6 cellular contexts compared by ENCODE assay signal in genomic region chr2:32656069-32656468, GRCh38.
"Had no signal": no experiment of that assay in that cellular context is flagged by ENCODE, and none has a peak within 500 bp of the region (broad histone marks: within the 10 kb centered on the region; RNA-seq: fewer than 3 reads in every experiment).

No MANE protein-coding gene starts in this region.

- H3K4me2 ChIP-seq: GM23338 had no signal

- H2AFZ ChIP-seq: GM23338 had no signal

- H3K4me3 Mint-ChIP-seq: GM23338, H9, IgD-negative memory B cell had no signal

- ATAC-seq: GM23338, HepG2 had no signal

- H3K27ac Mint-ChIP-seq: GM23338, H9 had no signal

- H3K27me3 Mint-ChIP-seq: IgD-negative memory B cell had no signal

- H3K9me3 Mint-ChIP-seq: GM23338, H9, IgD-negative memory B cell had no signal

- H3K27ac ChIP-seq: HL-60 had no signal

- DNase-seq: H9, HCEC 1CT had no signal

- H3K4me3 ChIP-seq: GM23338 had no signal

- H3K4me1 Mint-ChIP-seq: GM23338, H9 had no signal
